In genomic region chr1:167634435-167634834, GRCh38 we compare ENCODE assay signal across 15 cellular contexts. TPM values are rescaled to one million over a fixed set of nuclear protein-coding genes. Genes with fewer than 3 reads are reported as not detected.
A peak's percentile ranks its signal among the peaks of the same experiment; 100 is the strongest.
DNase-seq lines count a peak whose midpoint lies in the region; ATAC-seq and TF ChIP-seq lines count a peak whose summit lies in the region.
"Had no signal": no experiment of that assay in that cellular context is flagged by ENCODE, and none has a peak within 500 bp of the region (broad histone marks: within the 10 kb centered on the region; RNA-seq: fewer than 3 reads in every experiment).

No MANE protein-coding gene starts in this region.

- H3K27me3 Mint-ChIP-seq in T-helper 17 cell (no peaks in the 10 kb centered on the region), naive B cell (no peaks in the 10 kb centered on the region)

- peak overlapping the region; percentile 97 for H3K4me3 Mint-ChIP-seq in T-helper 17 cell
- peak overlapping the region; percentile 89 to 99 (median 96) for H3K4me3 Mint-ChIP-seq in naive B cell

- CTCF ChIA-PET in HEK293T (lab: Yijun Ruan, JAX): interaction anchor here (0.8 kb wide), 2 partner anchors 34 to 53 kb away, joined by 3 read pairs; no protein-coding TSS in a partner anchor

- H3K27ac Mint-ChIP-seq in T-helper 17 cell (peak overlapping the region; percentile 98), naive B cell (peak overlapping the region; percentile 39 to 98 (median 91))
- H3K27ac Mint-ChIP-seq: endodermal cell had no signal

- POLR2A ChIA-PET in HEK293T (lab: Yijun Ruan, JAX): no interaction called here

- peaks cover 58% of the 10 kb centered on the region for H3K4me1 Mint-ChIP-seq in T-helper 17 cell
- peaks cover 70 to 85% (median 74%) of the 10 kb centered on the region in 3 donors for H3K4me1 Mint-ChIP-seq in naive B cell

- H3K36me3 Mint-ChIP-seq in T-helper 17 cell (ENCODE audit: low read depth) (peaks cover 10% of the 10 kb centered on the region), naive B cell (peaks cover 18 to 35% of the 10 kb centered on the region in 2 donors)

- H3K9me3 Mint-ChIP-seq in naive B cell: peaks cover 0 to 4% (median 0%) of the 10 kb centered on the region in 7 donors
- H3K9me3 Mint-ChIP-seq: endodermal cell had no signal

- ATAC-seq in T-helper 17 cell (no peak), naive B cell (ENCODE audit: low read depth in 2 of 2) (no peak), GM21447 (IDR thresholded peaks at IDR 0.05; ENCODE audit: unreplicated experiment) (no peak), HG03460 (IDR thresholded peaks at IDR 0.05; ENCODE audit: unreplicated experiment) (no peak)
- ATAC-seq: left lobe of liver had no signal

- peak; percentile 42 for DNase-seq in NCI-H748 (lab: John Stamatoyannopoulos, UW; ENCODE audit: unreplicated experiment)
- DNase-seq in NCI-H748 treated with DMSO at 0.1 percent for 48 hours (lab: John Stamatoyannopoulos, UW): no peak
- no peak for DNase-seq in HEK293T (ENCODE audit: extremely low spot score)
- DNase-seq in T-helper 17 cell: no peak
- DNase-seq in naive B cell: no peak
- no peak for DNase-seq in HCEC 1CT
- DNase-seq: aorta, endodermal cell, H7, NCI-H187 treated with DMSO at 0.1 percent for 48 hours, nucleus accumbens, upper lobe of left lung had no signal

- no peaks in the 10 kb centered on the region for H3K9me3 ChIP-seq in T-helper 17 cell (ENCODE audit: control insufficient read depth, low read length, poor library complexity, severe bottlenecking)
- H3K9me3 ChIP-seq: upper lobe of left lung had no signal

TF ChIP-seq in HEK293T, 16 proteins besides CTCF, POLR2A, EP300 and RAD21:
- no peak for TF ChIP-seq SP1 (IDR thresholded peaks at IDR 0.05)
- TF ChIP-seq BHLHE40 (IDR thresholded peaks at IDR 0.05; ENCODE audit: borderline replicate concordance): no peak
- no peak for TF ChIP-seq PKNOX1 (IDR thresholded peaks at IDR 0.05)
- peak; percentile 78; the same call in 1 of the 2 replicates for TF ChIP-seq ZNF384 (IDR thresholded peaks at IDR 0.05)
- TF ChIP-seq ELF4 (IDR thresholded peaks at IDR 0.05): no peak

RNA-seq across cellular contexts. Expression of gene RCSD1, which starts 4.4 kb away (rescaled TPM):
- total RNA-seq in T-helper 17 cell: 100 to 1,000 TPM in 1 of 2 donors, 10 to 100 TPM in 1; 88.0 to 101 TPM
- 100 to 1,000 TPM; 273 to 418 (median 333) TPM for polyA plus RNA-seq in naive B cell (ENCODE audit: low read depth in 6 of 6)
